Comparison of ENCODE assay signal across 22 cellular contexts in genomic region chr20:54064939-54065338, GRCh38. TPM values are rescaled to one million over a fixed set of nuclear protein-coding genes. Genes with fewer than 3 reads are reported as not detected.
"Had no signal": no experiment of that assay in that cellular context is flagged by ENCODE, and none has a peak within 500 bp of the region (broad histone marks: within the 10 kb centered on the region; RNA-seq: fewer than 3 reads in every experiment).

No MANE protein-coding gene starts in this region.

- H3K9me3 Mint-ChIP-seq: activated naive CD8-positive, alpha-beta T cell treated with anti-CD3 and anti-CD28 coated beads, Interleukin-2, amount 10 ng/mL, durations not matched to agents 7 days and 5 days; activated T-cell treated with anti-CD3 and anti-CD28 coated beads, Interleukin-2, amount 50 U/mL, for 24 hours; activated T-helper 2 cell treated with anti-CD3 and anti-CD28 coated beads, Interferon-gamma antibody, Interleukin-2, Interleukin-4, amounts not matched to agents 10 μg/mL and 5 μg/mL and 100 μg/mL, durations not matched to agents 14 hours and 24 hours and 36 hours; mesothelial cell of epicardium; nephron had no signal

- H3K27ac ChIP-seq: neutrophil, ovary, prostate gland, spleen, testis, uterus, WERI-Rb-1 had no signal

- DNase-seq: activated CD4-positive, alpha-beta T cell treated with anti-CD3 and anti-CD28 coated beads for 1 hour; activated CD4-positive, alpha-beta T cell treated with anti-CD3 and anti-CD28 coated beads, Interleukin-2, amount 50 U/mL, for 1 hour; activated naive CD4-positive, alpha-beta T cell; activated T-cell treated with anti-CD3 and anti-CD28 coated beads, Interleukin-2, amount 50 U/mL, for 24 hours; amygdala; cortex of kidney; ovary; spleen; stimulated activated CD4-positive, alpha-beta T cell treated with anti-CD3 and anti-CD28 coated beads, Interleukin-4, amount 100 ng/mL, for 4 hours; testis; trophoblast cell; uterus; WERI-Rb-1 had no signal

- H3K36me3 Mint-ChIP-seq: activated naive CD8-positive, alpha-beta T cell treated with anti-CD3 and anti-CD28 coated beads, Interleukin-2, amount 10 ng/mL, durations not matched to agents 7 days and 5 days; mesothelial cell of epicardium had no signal

- H3K9me3 ChIP-seq: neutrophil, ovary, prostate gland, spleen, testis, uterus had no signal

- H3K4me1 ChIP-seq: prostate gland, testis, uterus had no signal

- H3K27me3 ChIP-seq: neutrophil, ovary, spleen, testis, uterus had no signal

- H3K27ac Mint-ChIP-seq: activated T-helper 2 cell treated with anti-CD3 and anti-CD28 coated beads, Interferon-gamma antibody, Interleukin-2, Interleukin-4, amounts not matched to agents 10 μg/mL and 5 μg/mL and 100 μg/mL, durations not matched to agents 14 hours and 24 hours and 36 hours; mesothelial cell of epicardium had no signal

- ATAC-seq: left lobe of liver had no signal

- H3K4me3 ChIP-seq: lung, ovary, prostate gland, testis, uterus had no signal

- H3K27me3 Mint-ChIP-seq: activated naive CD8-positive, alpha-beta T cell treated with anti-CD3 and anti-CD28 coated beads, Interleukin-2, amount 10 ng/mL, durations not matched to agents 7 days and 5 days; activated T-cell treated with anti-CD3 and anti-CD28 coated beads, Interleukin-2, amount 50 U/mL, for 24 hours had no signal

- H3K4me3 Mint-ChIP-seq: activated T-cell treated with anti-CD3 and anti-CD28 coated beads, Interleukin-2, amount 50 U/mL, for 24 hours; mesothelial cell of epicardium; nephron had no signal

- H3K36me3 ChIP-seq: neutrophil, ovary, prostate gland, spleen, uterus, WERI-Rb-1 had no signal

RNA-seq across cellular contexts. Expression of gene BCAS1, which starts 5.5 kb away (rescaled TPM):
- total RNA-seq: activated T-helper 2 cell treated with anti-CD3 and anti-CD28 coated beads, Interferon-gamma antibody, Interleukin-2, Interleukin-4, amounts not matched to agents 10 μg/mL and 5 μg/mL and 100 μg/mL, durations not matched to agents 14 hours and 24 hours and 36 hours; T-helper 2 cell treated with Interferon-gamma antibody and Interleukin-4, amounts not matched to agents 100 ng/mL and 5 ng/mL, for 36 hours had no signal
